20 cellular contexts compared by ENCODE assay signal in the genomic region with DNA sequence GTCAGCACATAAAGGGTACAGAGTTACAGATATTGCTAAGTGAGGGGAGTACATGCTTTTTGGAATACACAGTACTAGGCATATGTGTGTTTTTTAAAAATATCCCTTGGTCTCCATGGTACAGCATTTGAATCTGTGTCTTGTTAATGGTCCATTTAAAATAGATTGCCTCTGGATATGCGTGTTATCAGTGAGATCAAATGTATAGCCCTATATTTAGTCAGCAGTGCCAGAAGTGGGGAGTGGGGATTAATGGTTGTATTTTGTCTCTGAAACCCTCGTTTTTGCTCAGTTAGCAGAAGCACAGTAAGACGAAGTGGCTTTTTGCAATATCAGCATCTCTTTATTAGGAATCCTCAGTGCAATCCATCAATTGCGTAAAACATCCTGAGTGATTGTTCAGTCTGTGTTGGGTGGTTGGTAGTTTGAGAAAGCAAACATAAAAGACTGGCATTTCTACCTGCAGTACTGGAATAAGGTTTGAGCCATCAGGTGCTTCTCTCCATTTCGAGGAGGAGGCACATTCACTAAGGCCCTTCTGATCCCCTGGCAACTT.
"Had no signal": no experiment of that assay in that cellular context is flagged by ENCODE, and none has a peak within 500 bp of the region (broad histone marks: within the 10 kb centered on the region; RNA-seq: fewer than 3 reads in every experiment).

No MANE protein-coding gene starts in this region.

- DNase-seq: effector CD8-positive, alpha-beta T cell; gastrocnemius medialis; heart right ventricle; hypothalamus; kidney glomerular epithelial cell; lower lobe of right lung; natural killer cell; posterior cingulate gyrus; sigmoid colon; stimulated activated CD4-positive, alpha-beta T cell treated with anti-CD3 and anti-CD28 coated beads, Interleukin-12 subunit alpha, Interleukin-12 subunit beta, amount 100 ng/mL, for 4 hours; stimulated activated naive CD4-positive, alpha-beta T cell; stomach; substantia nigra; trophoblast cell had no signal

- H3K27ac ChIP-seq: coronary artery, epithelial cell of prostate, esophagus muscularis mucosa, gastrocnemius medialis, heart right ventricle, lower lobe of right lung, sigmoid colon, skin epidermis, stomach, thoracic aorta had no signal

- ATAC-seq: gastrocnemius medialis, heart right ventricle, lower lobe of right lung, natural killer cell had no signal

- FAIRE-seq: islet of Langerhans had no signal

- H3K27me3 ChIP-seq: esophagus muscularis mucosa, gastrocnemius medialis, heart right ventricle, sigmoid colon, stomach had no signal

- H3K4me3 ChIP-seq: coronary artery, esophagus muscularis mucosa, gastrocnemius medialis, heart right ventricle, lower lobe of right lung, sigmoid colon, skin epidermis, stomach, thoracic aorta had no signal

- H3K9me3 ChIP-seq: esophagus muscularis mucosa, gastrocnemius medialis, heart right ventricle, lower lobe of right lung, sigmoid colon, stomach, thoracic aorta had no signal

- H3K4me1 ChIP-seq: gastrocnemius medialis, heart right ventricle, lower lobe of right lung, sigmoid colon, stomach had no signal
